21 cellular contexts compared by ENCODE assay signal in genomic region chr2:207840101-207840500, GRCh38.
DNase-seq lines count a peak whose midpoint lies in the region; ATAC-seq, FAIRE-seq and TF ChIP-seq lines count a peak whose summit lies in the region.
"Had no signal": no experiment of that assay in that cellular context is flagged by ENCODE, and none has a peak within 500 bp of the region (broad histone marks: within the 10 kb centered on the region; RNA-seq: fewer than 3 reads in every experiment).

No MANE protein-coding gene starts in this region.

- no peak overlapping the region for H3K14ac ChIP-seq in neuronal stem cell (ENCODE audit: low read length)

- TF ChIP-seq POLR2A in HepG2 (IDR thresholded peaks at IDR 0.05; ENCODE audit: insufficient read depth in 1 of 2, low read depth in 2 of 2, low read length in 2 of 2): no peak
- no peak for TF ChIP-seq POLR2A in right lobe of liver (IDR thresholded peaks at IDR 0.05)

- H3K27ac ChIP-seq in HepG2 (ENCODE audit: extremely low read length, insufficient read depth, low read length) (no peak overlapping the region), right lobe of liver (no peak overlapping the region), neuronal stem cell (replicated peaks; ENCODE audit: low read length) (no peak overlapping the region), dorsolateral prefrontal cortex (no peak overlapping the region)
- H3K27ac ChIP-seq: 22Rv1; A549; BLaER1 treated with 17β-estradiol and CSF1 and Interleukin-3, amounts not matched to agents 10 nM and 100 nM; C4-2B had no signal

- no peaks in the 10 kb centered on the region for H3K36me3 ChIP-seq in HepG2 (replicated peaks in 1 of 2; ENCODE audit: control insufficient read depth in 1 of 2, insufficient read depth in 2 of 2, low read length in 2 of 2)
- H3K36me3 ChIP-seq in right lobe of liver: no peaks in the 10 kb centered on the region
- no peaks in the 10 kb centered on the region for H3K36me3 ChIP-seq in neuronal stem cell (replicated peaks in 1 of 2; ENCODE audit: control insufficient read depth in 2 of 2, insufficient read depth in 2 of 2, low read length in 2 of 2)
- H3K36me3 ChIP-seq: BLaER1 treated with 17β-estradiol and CSF1 and Interleukin-3, amounts not matched to agents 10 nM and 100 nM had no signal

- no peak overlapping the region for H2AK5ac ChIP-seq in neuronal stem cell (ENCODE audit: low read depth, low read length)

- no peak overlapping the region for H3K23ac ChIP-seq in neuronal stem cell (ENCODE audit: low read depth, low read length, poor library complexity)

- H3K9me3 ChIP-seq in HepG2 (ENCODE audit: low read length) (no peaks in the 10 kb centered on the region), right lobe of liver (no peaks in the 10 kb centered on the region), neuronal stem cell (replicated peaks in 1 of 2; ENCODE audit: control insufficient read depth in 2 of 2, insufficient read depth in 1 of 2, low read depth in 1 of 2, low read length in 2 of 2) (no peaks in the 10 kb centered on the region)
- H3K9me3 ChIP-seq: A549; BLaER1 treated with 17β-estradiol and CSF1 and Interleukin-3, amounts not matched to agents 10 nM and 100 nM; Caco-2 had no signal

- no TSS peak for BruUV-seq in HepG2 (replicated peaks; lab: Mats Ljungman, UMichigan)

- H2AFZ ChIP-seq in HepG2 (ENCODE audit: low read length) (no peak overlapping the region), neuronal stem cell (ENCODE audit: low read length) (no peak overlapping the region)

- no peaks in the 10 kb centered on the region for H4K20me1 ChIP-seq in HepG2 (ENCODE audit: insufficient read depth, low read length)
- H4K20me1 ChIP-seq: BLaER1 treated with 17β-estradiol and CSF1 and Interleukin-3, amounts not matched to agents 10 nM and 100 nM had no signal

- H3K27me3 Mint-ChIP-seq in glutamatergic neuron (ENCODE audit: unreplicated experiment): no peaks in the 10 kb centered on the region
- H3K27me3 Mint-ChIP-seq: B cell; CD4-positive, alpha-beta T cell had no signal

- WGBS in HepG2 (ENCODE audit: low lambda C conversion rate): 57% methylated on average over 1 of the region's 1 CpG
- 88% methylated on average over 1 of the region's 1 CpG for WGBS in right lobe of liver (ENCODE audit: insufficient coverage, low coverage, low lambda C conversion rate, missing lambda C conversion rate)
- WGBS in neuronal stem cell (ENCODE audit: extremely low coverage in 2 of 2, insufficient read length in 2 of 2, insufficient replicate concordance in 1 of 2), 2 donors: no CpG with 5 or more reads among the region's 1 CpG

- no peaks in the 10 kb centered on the region for H3K9me3 Mint-ChIP-seq in glutamatergic neuron (ENCODE audit: unreplicated experiment)
- H3K9me3 Mint-ChIP-seq: CD4-positive, alpha-beta T cell; CD8-positive, alpha-beta T cell had no signal

- no peaks in the 10 kb centered on the region for H3K36me3 Mint-ChIP-seq in glutamatergic neuron (ENCODE audit: unreplicated experiment)
- H3K36me3 Mint-ChIP-seq: CD8-positive, alpha-beta T cell had no signal

- no peak overlapping the region for H4K91ac ChIP-seq in neuronal stem cell (ENCODE audit: low read depth, low read length, poor library complexity)

- no peak overlapping the region for H2BK120ac ChIP-seq in neuronal stem cell (ENCODE audit: low read depth, low read length)

- H3K4me3 ChIP-seq in HepG2 (replicated peaks in 1 of 3; ENCODE audit: insufficient read depth in 1 of 3, low read depth in 2 of 3, low read length in 3 of 3): no peak overlapping the region
- H3K4me3 ChIP-seq in right lobe of liver: no peak overlapping the region
- no peak overlapping the region for H3K4me3 ChIP-seq in neuronal stem cell (ENCODE audit: low read length in 2 of 2)
- H3K4me3 ChIP-seq in dorsolateral prefrontal cortex: no peak overlapping the region
- H3K4me3 ChIP-seq: A549; BLaER1 treated with 17β-estradiol and CSF1 and Interleukin-3, amounts not matched to agents 10 nM and 100 nM had no signal

- no peak overlapping the region for H4K8ac ChIP-seq in neuronal stem cell (ENCODE audit: low read depth, low read length)

- H3K4ac ChIP-seq in neuronal stem cell (ENCODE audit: low read length): no peak overlapping the region

- no peaks in the 10 kb centered on the region for H3K27me3 ChIP-seq in HepG2 (ENCODE audit: control insufficient read depth in 1 of 2, insufficient read depth in 2 of 2, low read length in 2 of 2)
- H3K27me3 ChIP-seq in right lobe of liver: no peaks in the 10 kb centered on the region
- no peaks in the 10 kb centered on the region for H3K27me3 ChIP-seq in neuronal stem cell (ENCODE audit: control insufficient read depth in 3 of 3, insufficient read depth in 3 of 3, low read depth in 1 of 3, low read length in 3 of 3)
- H3K27me3 ChIP-seq in dorsolateral prefrontal cortex: no peaks in the 10 kb centered on the region
- H3K27me3 ChIP-seq: BLaER1 treated with 17β-estradiol and CSF1 and Interleukin-3, amounts not matched to agents 10 nM and 100 nM had no signal

- POLR2A ChIA-PET in HepG2 (lab: Yijun Ruan, JAX): interaction anchor here (1.5 kb wide), 1 partner anchor 71 kb away, joined by 4 read pairs; the partner anchor contains the start of gene FZD5

- H3K4me3 Mint-ChIP-seq in glutamatergic neuron (ENCODE audit: unreplicated experiment): no peak overlapping the region
- H3K4me3 Mint-ChIP-seq: B cell; CD4-positive, alpha-beta T cell; CD8-positive, alpha-beta T cell had no signal

- no peak for TF ChIP-seq RAD21 in HepG2 (CRISPR knock-in tag; IDR thresholded peaks at IDR 0.05)

- H3K79me2 ChIP-seq in HepG2 (ENCODE audit: insufficient read depth, low read length): no peaks in the 10 kb centered on the region

- ATAC-seq in HepG2 (no peak), right lobe of liver (no peak)
- ATAC-seq: A549; CD8-positive, alpha-beta T cell had no signal

- CTCF ChIA-PET in HepG2 (lab: Yijun Ruan, JAX; ENCODE audit: low intra/inter-chr PET ratio, low total read pairs): no interaction called here

- no peaks in the 10 kb centered on the region for H3K79me1 ChIP-seq in neuronal stem cell (ENCODE audit: low read depth, low read length)

- no peak overlapping the region for H3K9ac ChIP-seq in HepG2 (ENCODE audit: insufficient read depth, low read depth, low read length)
- no peak overlapping the region for H3K9ac ChIP-seq in neuronal stem cell (ENCODE audit: low read depth, low read length, poor library complexity)
- H3K9ac ChIP-seq: BLaER1 treated with 17β-estradiol and CSF1 and Interleukin-3, amounts not matched to agents 10 nM and 100 nM had no signal

- TF ChIP-seq CTCF in HepG2 (CRISPR knock-in tag; IDR thresholded peaks at IDR 0.05) (no peak), right lobe of liver (IDR thresholded peaks at IDR 0.05) (no peak), glutamatergic neuron (IDR thresholded peaks at IDR 0.05; ENCODE audit: partially characterized antibody, unreplicated experiment) (no peak), dorsolateral prefrontal cortex (IDR thresholded peaks at IDR 0.05 in 54 of 56, conservative IDR thresholded peaks at IDR 0.05 in 2 of 56; ENCODE audit: low read depth in 1 of 56, partially characterized antibody in 56 of 56) (no peak)

- peak overlapping the region; percentile 6 for H2BK12ac ChIP-seq in neuronal stem cell (ENCODE audit: low read length)

- H2BK15ac ChIP-seq in neuronal stem cell (ENCODE audit: low read length): no peak overlapping the region

- peaks cover 50% of the 10 kb centered on the region for H3K4me1 ChIP-seq in HepG2 (ENCODE audit: insufficient read depth, low read length)
- peaks cover 0 to 19% (median 8%) of the 10 kb centered on the region in 4 donors for H3K4me1 ChIP-seq in right lobe of liver
- H3K4me1 ChIP-seq in neuronal stem cell (ENCODE audit: control insufficient read depth in 2 of 2, insufficient read depth in 1 of 2, low read depth in 1 of 2, low read length in 2 of 2): peaks cover 8 to 12% of the 10 kb centered on the region in 2 donors

- intact Hi-C loops in HepG2 (cut with micrococcal nuclease; ENCODE audit: unreplicated experiment) (loop anchor here (10.0 kb wide), 1 partner anchor 315 kb away; the partner anchor contains the start of gene CREB1), right lobe of liver (cut with DNase I) (no loop called here), dorsolateral prefrontal cortex (cut with DNase I) (no loop called here)

- H3K4me2 ChIP-seq in HepG2 (ENCODE audit: low read depth, low read length) (no peak overlapping the region), neuronal stem cell (ENCODE audit: insufficient read depth, low read length, poor library complexity, severe bottlenecking) (no peak overlapping the region)
- H3K4me2 ChIP-seq: A549; BLaER1 treated with 17β-estradiol and CSF1 and Interleukin-3, amounts not matched to agents 10 nM and 100 nM had no signal

- H3K18ac ChIP-seq in neuronal stem cell (ENCODE audit: low read length): no peak overlapping the region

- no peak for FAIRE-seq in HepG2 (lab: Jason Lieb, UNC)
- FAIRE-seq: A549, D721Med, G401.6, GM12891, GM19239 had no signal

- in situ Hi-C loops in HepG2 (cut with HindIII; ENCODE audit: extremely low pct_ligation_motif_present, low pct_unique_long_range_greater_than_20kb): no loop called here

- no peak for TF ChIP-seq EP300 in HepG2 (IDR thresholded peaks at IDR 0.05; ENCODE audit: low read depth in 2 of 2, low read length in 2 of 2)
- no peak for TF ChIP-seq EP300 in HepG2 (CRISPR knock-in tag; IDR thresholded peaks at IDR 0.05; ENCODE audit: borderline replicate concordance)

- no peaks in the 10 kb centered on the region for H3K4me1 Mint-ChIP-seq in glutamatergic neuron (ENCODE audit: low read depth, unreplicated experiment)
- H3K4me1 Mint-ChIP-seq: B cell had no signal

- H2BK5ac ChIP-seq in neuronal stem cell (ENCODE audit: low read length): no peak overlapping the region

- no peak overlapping the region for H3K27ac Mint-ChIP-seq in glutamatergic neuron (ENCODE audit: unreplicated experiment)
- H3K27ac Mint-ChIP-seq: B cell; CD4-positive, alpha-beta T cell; CD8-positive, alpha-beta T cell had no signal

- DNase-seq in HepG2 (ENCODE audit: low spot score): no peak
- DNase-seq in right lobe of liver: no peak
- DNase-seq in neuronal stem cell (ENCODE audit: low spot score): no peak
- DNase-seq in glutamatergic neuron: no peak
- DNase-seq in dorsolateral prefrontal cortex: no peak
- DNase-seq: AML-193; Caco-2; Calu3; CD4-positive, alpha-beta T cell; CD8-positive, alpha-beta T cell; DMS79 treated with DMSO at 0.1 percent for 48 hours; GF-D8 had no signal

TF ChIP-seq in HepG2, 621 proteins besides CTCF, POLR2A, EP300 and RAD21 (continues in another document):
- TF ChIP-seq CREBL2 (CRISPR knock-in tag; IDR thresholded peaks at IDR 0.05; ENCODE audit: borderline replicate concordance): no peak
